In the genomic region with DNA sequence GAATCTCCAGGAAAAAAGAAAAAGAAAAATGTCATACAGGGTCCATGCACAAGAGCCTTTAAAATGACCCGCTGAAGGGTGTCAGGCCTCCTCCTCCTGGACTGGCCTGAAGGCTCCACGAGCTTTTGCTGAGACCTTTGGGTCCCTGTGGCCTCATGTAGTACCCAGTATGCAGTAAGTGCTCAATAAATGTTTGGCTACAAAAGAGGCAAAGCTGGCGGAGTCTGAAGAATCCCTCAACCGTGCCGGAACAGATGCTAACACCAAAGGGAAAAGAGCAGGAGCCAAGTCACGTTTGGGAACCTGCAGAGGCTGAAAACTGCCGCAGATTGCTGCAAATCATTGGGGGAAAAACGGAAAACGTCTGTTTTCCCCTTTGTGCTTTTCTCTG, we compare ENCODE assay signal across 17 cellular contexts. TPM values are rescaled to one million over a fixed set of nuclear protein-coding genes. Genes with fewer than 3 reads are reported as not detected.
DNase-seq lines count a peak whose midpoint lies in the region; ATAC-seq, FAIRE-seq and TF ChIP-seq lines count a peak whose summit lies in the region.
"Had no signal": no experiment of that assay in that cellular context is flagged by ENCODE, and none has a peak within 500 bp of the region (broad histone marks: within the 10 kb centered on the region; RNA-seq: fewer than 3 reads in every experiment).

No MANE protein-coding gene starts in this region.

- H2AFZ ChIP-seq in K562 (ENCODE audit: low read depth, low read length): no peak overlapping the region
- no peak overlapping the region for H2AFZ ChIP-seq in osteoblast (ENCODE audit: low read length)
- H2AFZ ChIP-seq in GM23338: no peak overlapping the region

- no peak overlapping the region for H3K9ac ChIP-seq in K562 (ENCODE audit: insufficient read depth in 1 of 2, low read depth in 2 of 2, low read length in 2 of 2)
- H3K9ac ChIP-seq: BLaER1 had no signal

- H3K27ac ChIP-seq in K562 (ENCODE audit: extremely low read depth, low read depth, low read length) (no peak overlapping the region), osteoblast (ENCODE audit: low read depth, low read length) (no peak overlapping the region), GM23338 (ENCODE audit: low read depth) (no peak overlapping the region)
- H3K27ac ChIP-seq: BLaER1 had no signal

- no peaks in the 10 kb centered on the region for H3K9me3 Mint-ChIP-seq in GM23338
- H3K9me3 Mint-ChIP-seq: CD8-positive, alpha-beta T cell had no signal

- no TSS peak for BruUV-seq in K562 (replicated peaks; lab: Mats Ljungman, UMichigan)

- H3K4me3 ChIP-seq in K562 (no peak overlapping the region), osteoblast (ENCODE audit: insufficient read depth, low read length) (no peak overlapping the region), GM23338 (no peak overlapping the region)
- H3K4me3 ChIP-seq: BLaER1, HAP-1 had no signal

- H3K9me3 ChIP-seq in K562 (replicated peaks; ENCODE audit: control insufficient read depth, insufficient read depth, low read depth, low read length) (no peaks in the 10 kb centered on the region), osteoblast (ENCODE audit: low read depth, low read length) (no peaks in the 10 kb centered on the region)
- H3K9me3 ChIP-seq: BLaER1, HAP-1 had no signal

- no peak for TF ChIP-seq RAD21 in K562 (CRISPR knock-in tag; conservative IDR thresholded peaks at IDR 0.05 in 1 of 2, IDR thresholded peaks at IDR 0.05 in 1 of 2)

- H4K20me1 ChIP-seq in K562 (replicated peaks; ENCODE audit: control insufficient read depth, insufficient read depth, low read length) (no peaks in the 10 kb centered on the region), osteoblast (ENCODE audit: insufficient read depth, low read length) (no peaks in the 10 kb centered on the region), GM23338 (replicated peaks; ENCODE audit: insufficient read depth) (no peaks in the 10 kb centered on the region)
- H4K20me1 ChIP-seq: BLaER1 had no signal

- ATAC-seq in K562 (no peak), GM23338 (no peak)
- ATAC-seq: CD8-positive, alpha-beta T cell had no signal

- no peaks in the 10 kb centered on the region for H3K9me1 ChIP-seq in K562 (ENCODE audit: control insufficient read depth, insufficient read depth, low read length)

- DNase-seq in NCI-H1694 (lab: John Stamatoyannopoulos, UW) (peak; percentile 52), K562 (ENCODE audit: extremely low read depth in 1 of 4, low spot score in 3 of 4) (no peak), osteoblast (ENCODE audit: insufficient read length, low spot score, missing footprints) (peak; percentile 53), GM23338 (ENCODE audit: low spot score) (no peak), NCI-H2081 treated with DMSO at 0.1 percent for 48 hours (lab: John Stamatoyannopoulos, UW) (no peak), GM19238 (ENCODE audit: insufficient read length, low spot score) (no peak)
- DNase-seq in activated CD4-positive, alpha-beta T cell treated with anti-CD3 and anti-CD28 coated beads for 48 hours: no peak
- DNase-seq: 8988T; Calu3; CD8-positive, alpha-beta T cell; DMS79 treated with DMSO at 0.1 percent for 48 hours; GF-D8 had no signal

- no peaks in the 10 kb centered on the region for H3K79me2 ChIP-seq in K562 (ENCODE audit: control insufficient read depth, insufficient read depth, low read length)
- H3K79me2 ChIP-seq in osteoblast (ENCODE audit: insufficient read depth, low read length): no peaks in the 10 kb centered on the region
- no peaks in the 10 kb centered on the region for H3K79me2 ChIP-seq in GM23338 (replicated peaks; ENCODE audit: insufficient read depth)

- no peaks in the 10 kb centered on the region for H3K9me2 ChIP-seq in GM23338 (ENCODE audit: insufficient read depth)

- H3K4me2 ChIP-seq in K562 (ENCODE audit: insufficient read depth, low read length): no peak overlapping the region
- no peak overlapping the region for H3K4me2 ChIP-seq in osteoblast (ENCODE audit: insufficient read depth, low read length)
- H3K4me2 ChIP-seq in GM23338: no peak overlapping the region
- H3K4me2 ChIP-seq: BLaER1 had no signal

- TF ChIP-seq CTCF in K562 (IDR thresholded peaks at IDR 0.05 in 2 of 3, conservative IDR thresholded peaks at IDR 0.05 in 1 of 3; ENCODE audit: insufficient read depth in 2 of 3, low read depth in 1 of 3, low read length in 3 of 3) (no peak), osteoblast (IDR thresholded peaks at IDR 0.05; ENCODE audit: extremely low read depth, low read depth, low read length) (no peak), GM23338 (conservative IDR thresholded peaks at IDR 0.05; ENCODE audit: low read depth in 2 of 2) (no peak)

- H3K27ac Mint-ChIP-seq in GM23338: no peak overlapping the region
- H3K27ac Mint-ChIP-seq: CD8-positive, alpha-beta T cell had no signal

- H3K4me1 Mint-ChIP-seq in GM23338: no peaks in the 10 kb centered on the region

- H3K27me3 ChIP-seq in K562 (ENCODE audit: control insufficient read depth in 2 of 2, insufficient read depth in 2 of 2, low read length in 2 of 2): no peaks in the 10 kb centered on the region
- no peaks in the 10 kb centered on the region for H3K27me3 ChIP-seq in osteoblast (ENCODE audit: insufficient read depth, low read length)
- no peaks in the 10 kb centered on the region for H3K27me3 ChIP-seq in GM23338 (ENCODE audit: insufficient read depth)
- H3K27me3 ChIP-seq: BLaER1 had no signal

- intact Hi-C loops in K562 (cut with micrococcal nuclease): no loop called here

- WGBS in K562 (ENCODE audit: insufficient coverage, low coverage, missing lambda C conversion rate): 41% methylated on average over 9 of the region's 9 CpGs

- in situ Hi-C loops in K562 (cut with MboI): loop anchor here (5.0 to 25.0 kb wide), 3 partner anchors 217 to 837 kb away; no protein-coding TSS in a partner anchor

- H3K36me3 ChIP-seq in K562 (ENCODE audit: control insufficient read depth, insufficient read depth, low read length) (no peaks in the 10 kb centered on the region), osteoblast (ENCODE audit: insufficient read depth, low read length) (no peaks in the 10 kb centered on the region), GM23338 (ENCODE audit: insufficient read depth) (no peaks in the 10 kb centered on the region)
- H3K36me3 ChIP-seq: BLaER1, HAP-1 had no signal

- no peaks in the 10 kb centered on the region for H3F3A ChIP-seq in GM23338 (replicated peaks; ENCODE audit: low read depth)

- no peak for FAIRE-seq in K562 (lab: Jason Lieb, UNC)

- no peak for TF ChIP-seq EP300 in K562 (IDR thresholded peaks at IDR 0.05; ENCODE audit: low read length)

- POLR2A ChIA-PET in K562 (lab: Yijun Ruan, JAX): interaction anchor here (1.1 kb wide), 1 partner anchor 9 kb away, joined by 3 read pairs; no protein-coding TSS in a partner anchor

- no peak overlapping the region for H3K4me3 Mint-ChIP-seq in GM23338
- H3K4me3 Mint-ChIP-seq: CD8-positive, alpha-beta T cell had no signal

- H3K27me3 Mint-ChIP-seq in GM23338 (ENCODE audit: insufficient read depth, low read depth, poor library complexity): peaks cover 17% of the 10 kb centered on the region

- no peaks in the 10 kb centered on the region for H3K36me3 Mint-ChIP-seq in GM23338 (ENCODE audit: low read depth)
- H3K36me3 Mint-ChIP-seq: CD8-positive, alpha-beta T cell had no signal

- peaks cover 0 to 18% of the 10 kb centered on the region in 2 experiments; a peak in 2 of 5 replicates for H3K4me1 ChIP-seq in K562 (replicated peaks in 1 of 2; ENCODE audit: control insufficient read depth in 2 of 2, insufficient read depth in 2 of 2, low read length in 2 of 2)
- H3K4me1 ChIP-seq in osteoblast (ENCODE audit: insufficient read depth, low read length): peaks cover 8% of the 10 kb centered on the region
- H3K4me1 ChIP-seq in GM23338 (ENCODE audit: insufficient read depth): no peaks in the 10 kb centered on the region
- H3K4me1 ChIP-seq: BLaER1, HAP-1 had no signal

- CTCF ChIA-PET in K562 (lab: Yijun Ruan, JAX; ENCODE audit: low intra/inter-chr PET ratio): no interaction called here

- TF ChIP-seq POLR2A in K562 (conservative IDR thresholded peaks at IDR 0.05): no peak

TF ChIP-seq in K562, 482 proteins besides CTCF, POLR2A, EP300 and RAD21:
- TF ChIP-seq ZKSCAN8 (CRISPR knock-in tag; IDR thresholded peaks at IDR 0.05): 0 out of 2 replicates have a peak, but pooled peaks have one; percentile 54
- no peak for TF ChIP-seq COPS2 (conservative IDR thresholded peaks at IDR 0.05)
- no peak for TF ChIP-seq CHD4 (IDR thresholded peaks at IDR 0.05; ENCODE audit: insufficient read depth, insufficient replicate concordance, low read depth, low read length, poor library complexity, severe bottlenecking)

TF ChIP-seq in GM23338, 12 proteins besides CTCF, POLR2A, EP300 and RAD21 (continues in another document):
- TF ChIP-seq ZNF114 (CRISPR knock-in tag; IDR thresholded peaks at IDR 0.05) (no peak), JUNB (IDR thresholded peaks at IDR 0.05; ENCODE audit: unreplicated experiment) (no peak), POLR2AphosphoS5 (IDR thresholded peaks at IDR 0.05; ENCODE audit: low read depth) (no peak)

RNA-seq across cellular contexts. Expression of a gene that starts 0.8 kb away (rescaled TPM):
- 1.4 TPM in 1 of 2 replicates, not detected in the other for total RNA-seq in K562 (2011; cell fraction: chromatin; rRNA removed; ENCODE audit: low replicate concordance)
- total RNA-seq in K562 (2011; cell fraction: nucleolus; rRNA removed): not detected in 2 replicates
- not detected in 2 replicates for total RNA-seq in K562 (2011; cell fraction: nucleoplasm; rRNA removed)
- total RNA-seq in K562 (2014; rRNA removed): not detected in 2 replicates
- not detected in 2 replicates for total RNA-seq in K562 (2014; rRNA removed; fragmentation: Illumina TruSeq; extraction: Trizol)
- total RNA-seq in K562 (2015; rRNA removed; fragmentation: Illumina TruSeq; extraction: Trizol): not detected in 2 replicates
- not detected in 2 replicates for total RNA-seq in K562 (2021)
- not detected in 2 replicates for polyA plus RNA-seq in K562 (2011; rRNA removed)
- not detected in 2 replicates for polyA plus RNA-seq in K562 (2011; cell fraction: cytosol; rRNA removed)
- polyA plus RNA-seq in K562 (2011; cell fraction: nucleus; rRNA removed): not detected in 2 replicates
- not detected in 2 replicates for polyA plus RNA-seq in K562 (2012)
- polyA plus RNA-seq in K562 (2014; fragmentation: Illumina TruSeq; extraction: Trizol): not detected in 2 replicates
- not detected for polyA plus RNA-seq in K562 (2014; fragmentation: Nextera tagmentation; extraction: Ambion mirVana)
- polyA plus RNA-seq in K562 (2014; rRNA removed): not detected in 2 replicates
- 0.70 TPM in 1 of 2 replicates, not detected in the other for polyA minus RNA-seq in K562 (2011; rRNA and poly(A)+ RNA removed)
- not detected in 2 replicates for polyA minus RNA-seq in K562 (2011; cell fraction: cytosol; rRNA and poly(A)+ RNA removed)
- polyA minus RNA-seq in K562 (2011; cell fraction: nucleus; rRNA and poly(A)+ RNA removed): not detected in 2 replicates
- total RNA-seq in osteoblast: not detected in 2 replicates
- total RNA-seq in GM23338 (2014; rRNA removed; shearing (Covaris generic)): not detected in 2 replicates
- 0.55 TPM in 1 of 2 replicates, not detected in the other for polyA plus RNA-seq in GM23338 (2016; fragmentation: Nextera tagmentation; extraction: Ambion mirVana)
- total RNA-seq: A673; Calu3; CD8-positive, alpha-beta T cell; H4 had no signal
- polyA plus RNA-seq: AG04450 had no signal

Comparison
In these comparisons a context has a peak if more than half of its experiments do, and no peak if none do; other contexts are left out.
1. DNase-seq: peak in NCI-H1694 (single experiment) and osteoblast (single experiment); none in K562 (0 of 4), GM23338 (single experiment), NCI-H2081 treated with DMSO at 0.1 percent for 48 hours (single experiment), activated CD4-positive, alpha-beta T cell treated with anti-CD3 and anti-CD28 coated beads for 48 hours (single experiment) and GM19238 (single experiment).